In the genomic region with DNA sequence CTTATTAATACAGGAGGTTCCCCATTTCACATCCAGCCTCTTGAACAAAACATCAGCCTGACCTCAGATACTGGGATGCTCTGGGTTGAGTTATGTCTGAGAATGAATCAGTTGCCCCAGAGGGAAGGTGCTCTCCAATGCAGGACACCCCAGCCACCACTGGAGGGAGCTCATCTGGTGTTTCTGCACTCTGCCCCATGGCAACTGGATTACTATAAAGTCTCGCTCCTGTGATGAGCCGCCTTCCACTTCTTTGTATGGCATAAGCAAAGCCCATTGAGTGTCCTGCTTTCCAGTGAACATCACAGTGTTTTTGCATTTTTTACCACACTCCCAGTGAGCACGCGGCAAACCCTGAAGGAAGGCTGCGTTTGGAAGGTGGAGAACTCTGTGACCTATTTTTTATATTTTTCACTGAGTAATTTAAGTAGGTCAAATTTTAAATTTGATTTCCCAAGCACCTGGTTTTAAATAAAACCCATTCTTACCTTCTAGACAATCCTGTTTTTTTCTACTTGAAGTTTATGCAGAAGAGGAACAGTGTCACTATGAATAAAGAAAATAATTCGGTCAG, we compare ENCODE assay signal across 1 cellular context.
TF ChIP-seq lines count a peak whose summit lies in the region.

No MANE protein-coding gene starts in this region.

TF ChIP-seq in SK-N-SH treated with all-trans-retinoic acid at 6 μM for 48 hours, 23 proteins besides CTCF, POLR2A, EP300 and RAD21 (continued from another document):
- TF ChIP-seq, protein P1, sequence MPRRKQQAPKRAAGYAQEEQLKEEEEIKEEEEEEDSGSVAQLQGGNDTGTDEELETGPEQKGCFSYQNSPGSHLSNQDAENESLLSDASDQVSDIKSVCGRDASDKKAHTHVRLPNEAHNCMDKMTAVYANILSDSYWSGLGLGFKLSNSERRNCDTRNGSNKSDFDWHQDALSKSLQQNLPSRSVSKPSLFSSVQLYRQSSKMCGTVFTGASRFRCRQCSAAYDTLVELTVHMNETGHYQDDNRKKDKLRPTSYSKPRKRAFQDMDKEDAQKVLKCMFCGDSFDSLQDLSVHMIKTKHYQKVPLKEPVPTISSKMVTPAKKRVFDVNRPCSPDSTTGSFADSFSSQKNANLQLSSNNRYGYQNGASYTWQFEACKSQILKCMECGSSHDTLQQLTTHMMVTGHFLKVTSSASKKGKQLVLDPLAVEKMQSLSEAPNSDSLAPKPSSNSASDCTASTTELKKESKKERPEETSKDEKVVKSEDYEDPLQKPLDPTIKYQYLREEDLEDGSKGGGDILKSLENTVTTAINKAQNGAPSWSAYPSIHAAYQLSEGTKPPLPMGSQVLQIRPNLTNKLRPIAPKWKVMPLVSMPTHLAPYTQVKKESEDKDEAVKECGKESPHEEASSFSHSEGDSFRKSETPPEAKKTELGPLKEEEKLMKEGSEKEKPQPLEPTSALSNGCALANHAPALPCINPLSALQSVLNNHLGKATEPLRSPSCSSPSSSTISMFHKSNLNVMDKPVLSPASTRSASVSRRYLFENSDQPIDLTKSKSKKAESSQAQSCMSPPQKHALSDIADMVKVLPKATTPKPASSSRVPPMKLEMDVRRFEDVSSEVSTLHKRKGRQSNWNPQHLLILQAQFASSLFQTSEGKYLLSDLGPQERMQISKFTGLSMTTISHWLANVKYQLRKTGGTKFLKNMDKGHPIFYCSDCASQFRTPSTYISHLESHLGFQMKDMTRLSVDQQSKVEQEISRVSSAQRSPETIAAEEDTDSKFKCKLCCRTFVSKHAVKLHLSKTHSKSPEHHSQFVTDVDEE (CRISPR knock-in tag; IDR thresholded peaks at IDR 0.05): no peak
- TF ChIP-seq TCF4 (CRISPR knock-in tag; IDR thresholded peaks at IDR 0.05; ENCODE audit: borderline replicate concordance): no peak
- no peak for TF ChIP-seq ZNF8 (CRISPR knock-in tag; IDR thresholded peaks at IDR 0.05)
- TF ChIP-seq GLIS3 (CRISPR knock-in tag; IDR thresholded peaks at IDR 0.05): no peak
- no peak for TF ChIP-seq ZFP30 (CRISPR knock-in tag; IDR thresholded peaks at IDR 0.05)
- TF ChIP-seq, protein P2, sequence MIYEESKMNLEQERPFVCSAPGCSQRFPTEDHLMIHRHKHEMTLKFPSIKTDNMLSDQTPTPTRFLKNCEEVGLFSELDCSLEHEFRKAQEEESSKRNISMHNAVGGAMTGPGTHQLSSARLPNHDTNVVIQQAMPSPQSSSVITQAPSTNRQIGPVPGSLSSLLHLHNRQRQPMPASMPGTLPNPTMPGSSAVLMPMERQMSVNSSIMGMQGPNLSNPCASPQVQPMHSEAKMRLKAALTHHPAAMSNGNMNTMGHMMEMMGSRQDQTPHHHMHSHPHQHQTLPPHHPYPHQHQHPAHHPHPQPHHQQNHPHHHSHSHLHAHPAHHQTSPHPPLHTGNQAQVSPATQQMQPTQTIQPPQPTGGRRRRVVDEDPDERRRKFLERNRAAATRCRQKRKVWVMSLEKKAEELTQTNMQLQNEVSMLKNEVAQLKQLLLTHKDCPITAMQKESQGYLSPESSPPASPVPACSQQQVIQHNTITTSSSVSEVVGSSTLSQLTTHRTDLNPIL (CRISPR knock-in tag; IDR thresholded peaks at IDR 0.05; ENCODE audit: low read depth): no peak
- no peak for TF ChIP-seq ARNTL (CRISPR knock-in tag; IDR thresholded peaks at IDR 0.05; ENCODE audit: borderline replicate concordance, low read depth)
